ENCODE assay signal across 1 cellular context in the genomic region with DNA sequence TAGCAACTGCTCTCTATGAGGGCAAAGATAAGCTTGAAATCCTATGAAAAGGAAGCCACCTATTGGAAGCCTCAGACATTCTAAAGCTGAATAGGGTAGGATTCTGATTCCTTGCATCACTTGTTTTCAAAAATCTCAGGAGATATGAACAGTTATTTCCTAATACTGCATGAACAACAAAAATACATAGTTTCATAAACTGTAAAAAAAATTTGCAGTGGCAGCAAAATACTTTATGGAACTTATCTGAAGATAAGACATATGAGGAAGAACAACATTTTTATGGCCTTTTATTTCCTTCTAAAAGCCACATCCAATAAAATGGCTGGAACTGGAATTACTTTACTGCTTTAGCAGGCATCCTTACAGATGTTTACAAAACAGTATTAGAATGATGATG.
A peak's percentile ranks its signal among the peaks of the same experiment; 100 is the strongest.
TF ChIP-seq lines count a peak whose summit lies in the region.

No MANE protein-coding gene starts in this region.

TF ChIP-seq in IMR-90, 13 proteins besides CTCF, POLR2A, EP300 and RAD21:
- TF ChIP-seq BHLHE40 (IDR thresholded peaks at IDR 0.05; ENCODE audit: low read depth, low read length) (no peak), MXI1 (IDR thresholded peaks at IDR 0.05; ENCODE audit: borderline replicate concordance, low read depth, low read length) (no peak), RCOR1 (IDR thresholded peaks at IDR 0.05; ENCODE audit: insufficient replicate concordance, low read length) (no peak), CEBPB (IDR thresholded peaks at IDR 0.05; ENCODE audit: low read depth, low read length) (no peak), FOS (IDR thresholded peaks at IDR 0.05; ENCODE audit: low read depth, low read length) (no peak), RFX5 (IDR thresholded peaks at IDR 0.05; ENCODE audit: low read depth, low read length) (no peak), NFE2L2 (IDR thresholded peaks at IDR 0.05; ENCODE audit: low read depth, low read length) (no peak), MAFK (IDR thresholded peaks at IDR 0.05; ENCODE audit: low read depth, low read length) (0 out of 2 replicates have a peak, but pooled peaks have one; percentile 33)
